ENCODE assay signal across 8 cellular contexts in genomic region chr6:130872250-130873095, GRCh38. TPM values are rescaled to one million over a fixed set of nuclear protein-coding genes. Genes with fewer than 3 reads are reported as not detected.
DNase-seq lines count a peak whose midpoint lies in the region; ATAC-seq and TF ChIP-seq lines count a peak whose summit lies in the region.

No MANE protein-coding gene starts in this region.

- no peaks in the 10 kb centered on the region for H3K79me2 ChIP-seq in KMS-11 (ENCODE audit: insufficient read depth, low read depth)

- H3K27ac ChIP-seq in KMS-11 (no peak overlapping the region), ascending aorta (no peak overlapping the region)

- no peaks in the 10 kb centered on the region for H3K9me3 ChIP-seq in ascending aorta

- H3K36me3 ChIP-seq in KMS-11 (ENCODE audit: insufficient read depth) (no peaks in the 10 kb centered on the region), ascending aorta (peaks cover 0 to 9% of the 10 kb centered on the region in 2 donors)

- no peak overlapping the region for H3K9ac ChIP-seq in KMS-11

- TF ChIP-seq CTCF in KMS-11 (conservative IDR thresholded peaks at IDR 0.05; ENCODE audit: low read depth, low read length) (peak; percentile 96), ascending aorta (IDR thresholded peaks at IDR 0.05) (peak; percentile 51 to 83 (median 79))

- no peaks in the 10 kb centered on the region for H3K27me3 ChIP-seq in KMS-11 (ENCODE audit: insufficient read depth, low read depth)
- no peaks in the 10 kb centered on the region for H3K27me3 ChIP-seq in ascending aorta

- peak; percentile 85 for ATAC-seq in GM19395 (IDR thresholded peaks at IDR 0.05; ENCODE audit: unreplicated experiment)

- no peaks in the 10 kb centered on the region for H4K20me1 ChIP-seq in KMS-11 (ENCODE audit: insufficient read depth)

- intact Hi-C loops in ascending aorta (cut with DNase I), result no loop called here

- H3K4me2 ChIP-seq in KMS-11, result peak overlapping the region; percentile 79; the same call in 1 of the 2 replicates

- H3K4me1 ChIP-seq in KMS-11 (ENCODE audit: low read depth, poor library complexity, severe bottlenecking) (peaks cover 49% of the 10 kb centered on the region), ascending aorta (no peaks in the 10 kb centered on the region)

- peak; percentile 66 for DNase-seq in CD1c-positive myeloid dendritic cell (ENCODE audit: extremely low spot score)
- peak; percentile 8 to 68 (median 57) for DNase-seq in T-helper 2 cell
- peak in 1 of 2 donors; percentile 75 for DNase-seq in ascending aorta (ENCODE audit: low spot score in 2 of 2)
- peak; percentile 67 for DNase-seq in iPS-NIHi11 (ENCODE audit: low spot score)
- DNase-seq in stimulated activated CD4-positive, alpha-beta T cell treated with anti-CD3 and anti-CD28 coated beads, Interleukin-12 subunit alpha, Interleukin-12 subunit beta, amount 100 ng/mL, for 48 hours (ENCODE audit: low read depth in 2 of 3, low spot score in 1 of 3), result peak; percentile 41 to 64 (median 47)
- DNase-seq in hepatic stellate cell (ENCODE audit: low spot score), result no peak

- no peak overlapping the region for H2AFZ ChIP-seq in KMS-11 (ENCODE audit: low read depth)

- no peak overlapping the region for H3K4me3 ChIP-seq in KMS-11 (IDR thresholded peaks at IDR 0.05; ENCODE audit: insufficient read depth, low read depth, low read length)
- H3K4me3 ChIP-seq in ascending aorta, result no peak overlapping the region

RNA-seq across cellular contexts. Expression of gene SMLR1, which starts 45.3 kb away (rescaled TPM):
- not detected for total RNA-seq in ascending aorta
